Comparison of ENCODE assay signal across 9 cellular contexts in the genomic region with DNA sequence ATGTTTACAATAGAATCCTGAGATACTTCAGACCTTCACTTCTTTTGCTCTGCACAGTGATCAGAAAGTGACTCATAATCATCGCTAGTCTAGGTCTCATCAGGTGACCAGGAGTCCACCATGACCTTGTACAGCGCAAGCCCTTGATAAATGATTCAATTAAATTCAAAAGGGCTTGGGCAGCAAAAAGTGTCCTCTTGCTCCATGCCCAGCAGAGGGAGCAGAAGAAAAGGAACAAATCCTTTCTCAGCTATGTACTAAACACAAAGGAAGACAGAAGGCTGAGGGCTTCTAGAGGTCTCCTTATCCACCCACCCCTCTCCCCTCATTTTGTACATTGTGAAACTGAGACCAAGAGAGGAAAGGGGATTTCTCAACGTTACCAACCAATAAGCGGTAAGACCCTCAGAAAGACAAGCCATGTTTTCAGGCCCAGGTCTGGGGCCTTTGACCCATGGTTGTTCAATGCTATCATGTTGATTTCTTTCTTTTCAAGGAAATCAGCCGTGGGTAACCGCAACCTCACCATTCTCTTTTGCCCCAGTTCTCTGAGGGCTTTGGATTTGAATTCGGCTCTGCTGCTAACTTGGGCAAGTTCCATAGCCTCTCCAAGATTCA.
DNase-seq lines count a peak whose midpoint lies in the region; ATAC-seq and TF ChIP-seq lines count a peak whose summit lies in the region.
"Had no signal": no experiment of that assay in that cellular context is flagged by ENCODE, and none has a peak within 500 bp of the region (broad histone marks: within the 10 kb centered on the region; RNA-seq: fewer than 3 reads in every experiment).

No MANE protein-coding gene starts in this region.

- no peaks in the 10 kb centered on the region for H3K9me3 Mint-ChIP-seq in chondrocyte (ENCODE audit: low read depth)
- no peaks in the 10 kb centered on the region for H3K9me3 Mint-ChIP-seq in CD8-positive, alpha-beta T cell

- no peak overlapping the region for H3K27ac ChIP-seq in CD8-positive, alpha-beta T cell (ENCODE audit: low read depth, low read length)
- H3K27ac ChIP-seq: neutrophil had no signal

- DNase-seq in NCI-H1092 treated with DMSO at 0.1 percent for 48 hours (lab: John Stamatoyannopoulos, UW): peak; percentile 2
- no peak for DNase-seq in NCI-H1092 (lab: John Stamatoyannopoulos, UW)
- DNase-seq in NCI-H2171 treated with DMSO at 0.1 percent for 48 hours (lab: John Stamatoyannopoulos, UW): peak; percentile 51
- DNase-seq in chondrocyte (ENCODE audit: low spot score): no peak
- DNase-seq in mucosa of descending colon: no peak
- no peak for DNase-seq in CD8-positive, alpha-beta T cell
- no peak for DNase-seq in stimulated activated CD4-positive, alpha-beta T cell treated with anti-CD3 and anti-CD28 coated beads, Interleukin-15, amount 100 ng/mL, for 24 hours

- H3K4me1 Mint-ChIP-seq in chondrocyte (ENCODE audit: low read depth): peaks cover 17% of the 10 kb centered on the region
- no peaks in the 10 kb centered on the region for H3K4me1 Mint-ChIP-seq in CD8-positive, alpha-beta T cell (ENCODE audit: low read depth)

- H3K4me3 Mint-ChIP-seq in chondrocyte (ENCODE audit: unreplicated experiment): no peak overlapping the region
- H3K4me3 Mint-ChIP-seq in CD8-positive, alpha-beta T cell: no peak overlapping the region

- no peaks in the 10 kb centered on the region for H3K36me3 Mint-ChIP-seq in chondrocyte (ENCODE audit: low read depth)
- H3K36me3 Mint-ChIP-seq in CD8-positive, alpha-beta T cell: no peaks in the 10 kb centered on the region

- no peak overlapping the region for H3K27ac Mint-ChIP-seq in chondrocyte (ENCODE audit: unreplicated experiment)
- no peak overlapping the region for H3K27ac Mint-ChIP-seq in CD8-positive, alpha-beta T cell

- no peaks in the 10 kb centered on the region for H3K36me3 ChIP-seq in mucosa of descending colon (ENCODE audit: low read depth)
- no peaks in the 10 kb centered on the region for H3K36me3 ChIP-seq in CD8-positive, alpha-beta T cell (ENCODE audit: insufficient read depth, low read length)
- H3K36me3 ChIP-seq: neutrophil had no signal

- POLR2A ChIA-PET in CD8-positive, alpha-beta T cell (lab: Charles Lee): no interaction called here

- TF ChIP-seq CTCF in chondrocyte (IDR thresholded peaks at IDR 0.05) (peak; percentile 81), mucosa of descending colon (IDR thresholded peaks at IDR 0.05) (no peak)
- TF ChIP-seq CTCF in CD8-positive, alpha-beta T cell (IDR thresholded peaks at IDR 0.05): no peak

- no peaks in the 10 kb centered on the region for H3K27me3 Mint-ChIP-seq in chondrocyte (ENCODE audit: low read depth)
- H3K27me3 Mint-ChIP-seq in CD8-positive, alpha-beta T cell (ENCODE audit: low read depth): peaks cover 3% of the 10 kb centered on the region

- peak; percentile 53 for ATAC-seq in mucosa of descending colon
- no peak for ATAC-seq in CD8-positive, alpha-beta T cell
- ATAC-seq in GM21576 (IDR thresholded peaks at IDR 0.05; ENCODE audit: unreplicated experiment): no peak

- H3K4me1 ChIP-seq in mucosa of descending colon (ENCODE audit: low read depth): no peaks in the 10 kb centered on the region
- no peaks in the 10 kb centered on the region for H3K4me1 ChIP-seq in CD8-positive, alpha-beta T cell (ENCODE audit: insufficient read depth, low read length)

- H3K4me3 ChIP-seq in mucosa of descending colon: no peak overlapping the region
- no peak overlapping the region for H3K4me3 ChIP-seq in CD8-positive, alpha-beta T cell (ENCODE audit: low read depth, low read length)

- intact Hi-C loops in mucosa of descending colon (cut with DNase I, micrococcal nuclease): no loop called here
- intact Hi-C loops in CD8-positive, alpha-beta T cell (cut with DNase I, micrococcal nuclease): no loop called here

- CTCF ChIA-PET in CD8-positive, alpha-beta T cell (lab: Charles Lee): interaction anchor here (1.6 kb wide), 1 partner anchor 10 kb away, joined by 3 read pairs; no protein-coding TSS in a partner anchor

- no peaks in the 10 kb centered on the region for H3K9me3 ChIP-seq in mucosa of descending colon
- H3K9me3 ChIP-seq in CD8-positive, alpha-beta T cell (ENCODE audit: low read length): no peaks in the 10 kb centered on the region
- H3K9me3 ChIP-seq: neutrophil had no signal

- no peaks in the 10 kb centered on the region for H3K27me3 ChIP-seq in CD8-positive, alpha-beta T cell (ENCODE audit: insufficient read depth, low read length)
- H3K27me3 ChIP-seq: neutrophil had no signal

Comparison
In these comparisons a context has a peak if more than half of its experiments do, and no peak if none do; other contexts are left out.
1. DNase-seq: peak in NCI-H1092 treated with DMSO at 0.1 percent for 48 hours (single experiment) and NCI-H2171 treated with DMSO at 0.1 percent for 48 hours (single experiment); none in NCI-H1092 (single experiment), chondrocyte (single experiment), mucosa of descending colon (0 of 3), CD8-positive, alpha-beta T cell (0 of 7) and stimulated activated CD4-positive, alpha-beta T cell treated with anti-CD3 and anti-CD28 coated beads, Interleukin-15, amount 100 ng/mL, for 24 hours (single experiment).